ENCODE assay signal across 1 cellular context in the genomic region with DNA sequence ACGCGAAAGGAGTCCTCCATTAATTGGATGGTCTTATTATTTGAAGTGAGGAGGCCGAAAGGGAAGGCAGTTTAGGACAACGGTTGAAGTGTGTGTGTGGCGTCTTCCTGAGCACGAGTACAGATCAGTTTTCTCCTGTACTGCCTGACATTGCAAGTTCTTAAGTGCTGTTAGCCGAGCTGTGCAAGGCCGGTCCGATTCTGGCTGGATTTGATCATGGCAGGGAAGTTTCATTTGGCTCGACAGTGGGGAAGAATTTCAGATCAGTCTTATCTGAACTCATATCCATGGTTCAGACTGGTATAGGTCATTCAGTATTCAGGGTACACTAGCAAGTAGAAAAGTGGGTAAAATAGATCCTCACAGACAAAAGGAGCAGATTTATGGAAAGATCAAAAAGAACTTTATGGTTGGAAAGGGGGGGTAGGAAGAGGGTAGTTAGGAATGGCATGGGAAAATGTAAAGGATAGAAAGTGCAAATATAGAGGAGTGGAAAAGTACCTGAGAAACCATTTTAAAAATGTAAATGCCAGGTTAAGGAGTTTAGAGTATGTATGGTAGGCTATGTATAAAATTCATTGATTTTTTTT.
A peak's percentile ranks its signal among the peaks of the same experiment; 100 is the strongest.
TF ChIP-seq lines count a peak whose summit lies in the region.

No MANE protein-coding gene starts in this region.

TF ChIP-seq in SK-N-SH, 30 proteins besides CTCF, POLR2A, EP300 and RAD21 (continued from another document):
- TF ChIP-seq, protein P1, sequence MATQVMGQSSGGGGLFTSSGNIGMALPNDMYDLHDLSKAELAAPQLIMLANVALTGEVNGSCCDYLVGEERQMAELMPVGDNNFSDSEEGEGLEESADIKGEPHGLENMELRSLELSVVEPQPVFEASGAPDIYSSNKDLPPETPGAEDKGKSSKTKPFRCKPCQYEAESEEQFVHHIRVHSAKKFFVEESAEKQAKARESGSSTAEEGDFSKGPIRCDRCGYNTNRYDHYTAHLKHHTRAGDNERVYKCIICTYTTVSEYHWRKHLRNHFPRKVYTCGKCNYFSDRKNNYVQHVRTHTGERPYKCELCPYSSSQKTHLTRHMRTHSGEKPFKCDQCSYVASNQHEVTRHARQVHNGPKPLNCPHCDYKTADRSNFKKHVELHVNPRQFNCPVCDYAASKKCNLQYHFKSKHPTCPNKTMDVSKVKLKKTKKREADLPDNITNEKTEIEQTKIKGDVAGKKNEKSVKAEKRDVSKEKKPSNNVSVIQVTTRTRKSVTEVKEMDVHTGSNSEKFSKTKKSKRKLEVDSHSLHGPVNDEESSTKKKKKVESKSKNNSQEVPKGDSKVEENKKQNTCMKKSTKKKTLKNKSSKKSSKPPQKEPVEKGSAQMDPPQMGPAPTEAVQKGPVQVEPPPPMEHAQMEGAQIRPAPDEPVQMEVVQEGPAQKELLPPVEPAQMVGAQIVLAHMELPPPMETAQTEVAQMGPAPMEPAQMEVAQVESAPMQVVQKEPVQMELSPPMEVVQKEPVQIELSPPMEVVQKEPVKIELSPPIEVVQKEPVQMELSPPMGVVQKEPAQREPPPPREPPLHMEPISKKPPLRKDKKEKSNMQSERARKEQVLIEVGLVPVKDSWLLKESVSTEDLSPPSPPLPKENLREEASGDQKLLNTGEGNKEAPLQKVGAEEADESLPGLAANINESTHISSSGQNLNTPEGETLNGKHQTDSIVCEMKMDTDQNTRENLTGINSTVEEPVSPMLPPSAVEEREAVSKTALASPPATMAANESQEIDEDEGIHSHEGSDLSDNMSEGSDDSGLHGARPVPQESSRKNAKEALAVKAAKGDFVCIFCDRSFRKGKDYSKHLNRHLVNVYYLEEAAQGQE (IDR thresholded peaks at IDR 0.05; ENCODE audit: low read depth, low read length) = 0 out of 2 replicates have a peak, but pooled peaks have one; percentile 5
